2 cellular contexts compared by ENCODE assay signal in genomic region chr10:46520381-46520780, GRCh38.
TF ChIP-seq lines count a peak whose summit lies in the region.

No MANE protein-coding gene starts in this region.

TF ChIP-seq in A549, 52 proteins besides CTCF, POLR2A, EP300 and RAD21:
- TF ChIP-seq NFE2L2 (conservative IDR thresholded peaks at IDR 0.05; ENCODE audit: low read length) = no peak
TF ChIP-seq in A549: peak in this region for 0.

TF ChIP-seq in WTC11, 78 proteins besides CTCF, POLR2A, EP300 and RAD21:
- TF ChIP-seq TEAD4 (CRISPR knock-in tag; IDR thresholded peaks at IDR 0.05) (no peak), STAT6 (CRISPR knock-in tag; conservative IDR thresholded peaks at IDR 0.05; ENCODE audit: low read depth) (no peak), ELF4 (CRISPR knock-in tag; IDR thresholded peaks at IDR 0.05; ENCODE audit: low read depth) (no peak), ESRRA (CRISPR knock-in tag; IDR thresholded peaks at IDR 0.05; ENCODE audit: borderline replicate concordance) (no peak), FOXJ3 (CRISPR knock-in tag; IDR thresholded peaks at IDR 0.05; ENCODE audit: borderline replicate concordance) (no peak), ZMAT4 (CRISPR knock-in tag; IDR thresholded peaks at IDR 0.05) (no peak), HMGA2 (CRISPR knock-in tag; IDR thresholded peaks at IDR 0.05) (no peak)
